In the genomic region with DNA sequence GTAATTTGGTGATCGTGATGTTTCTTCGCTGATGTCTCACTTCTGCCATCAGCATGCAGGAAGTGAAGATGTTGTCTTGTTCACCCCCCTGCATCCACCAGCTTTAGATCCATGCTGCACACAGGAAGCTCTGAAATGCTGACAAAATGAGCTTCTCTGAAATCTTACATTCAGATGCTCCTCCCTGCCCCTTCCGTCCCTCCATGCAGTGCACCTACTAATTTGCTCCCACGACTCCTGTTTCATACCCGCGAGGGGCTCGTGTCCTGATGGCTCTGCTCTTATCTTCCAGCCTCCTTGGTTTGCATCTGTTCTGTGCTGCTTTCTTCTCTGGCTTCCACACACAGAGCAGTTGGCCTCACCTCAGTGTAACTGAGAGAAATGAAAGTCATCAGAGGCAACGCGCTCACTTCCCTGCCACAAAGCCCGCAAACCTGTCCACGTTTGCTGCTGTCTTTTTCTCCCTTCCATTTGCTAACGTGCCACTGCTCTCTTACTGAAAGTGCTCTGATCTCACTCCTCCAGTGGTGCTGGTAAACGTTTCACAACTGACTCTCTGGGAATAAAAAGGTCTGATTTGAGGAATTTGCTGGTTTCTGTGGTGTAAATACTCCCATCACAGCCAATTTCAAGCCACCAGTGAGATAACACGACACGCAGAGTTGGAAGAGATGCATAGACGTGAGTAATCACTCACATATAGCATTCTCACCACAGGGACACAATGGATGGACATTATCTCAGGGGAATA, we compare ENCODE assay signal across 8 cellular contexts. TPM values are rescaled to one million over a fixed set of nuclear protein-coding genes. Genes with fewer than 3 reads are reported as not detected.
DNase-seq lines count a peak whose midpoint lies in the region; TF ChIP-seq lines count a peak whose summit lies in the region.

No MANE protein-coding gene starts in this region.

- DNase-seq in MCF 10A (ENCODE audit: unreplicated experiment) (peak; percentile 30), skeletal muscle cell (ENCODE audit: low read depth) (peak; percentile 9), DMS114 treated with DMSO at 0.1 percent for 48 hours (lab: John Stamatoyannopoulos, UW; ENCODE audit: unreplicated experiment) (no peak), NCI-H2171 (lab: John Stamatoyannopoulos, UW) (no peak), NCI-H1694 treated with DMSO at 0.1 percent for 48 hours (lab: John Stamatoyannopoulos, UW) (no peak), NCI-H82 (lab: John Stamatoyannopoulos, UW) (no peak)

- H3K27me3 Mint-ChIP-seq in T-helper 1 cell treated with Interleukin-12 subunit alpha and Interleukin-12 subunit beta and Interleukin-4 antibody, amounts not matched to agents 30 μg/mL and 1 μg/mL, for 36 hours (ENCODE audit: low read depth), result no peaks in the 10 kb centered on the region
- H3K27me3 Mint-ChIP-seq in MCF 10A (ENCODE audit: insufficient read depth, unreplicated experiment), result peaks cover 24% of the 10 kb centered on the region

- H3K27ac Mint-ChIP-seq in T-helper 1 cell treated with Interleukin-12 subunit alpha and Interleukin-12 subunit beta and Interleukin-4 antibody, amounts not matched to agents 30 μg/mL and 1 μg/mL, for 36 hours, result peak overlapping the region; percentile 98
- no peak overlapping the region for H3K27ac Mint-ChIP-seq in MCF 10A (ENCODE audit: low read depth, unreplicated experiment)

- no peaks in the 10 kb centered on the region for H3K9me3 Mint-ChIP-seq in T-helper 1 cell treated with Interleukin-12 subunit alpha and Interleukin-12 subunit beta and Interleukin-4 antibody, amounts not matched to agents 30 μg/mL and 1 μg/mL, for 36 hours
- H3K9me3 Mint-ChIP-seq in MCF 10A (ENCODE audit: unreplicated experiment), result no peaks in the 10 kb centered on the region

- POLR2A ChIA-PET in MCF 10A (lab: Yijun Ruan, JAX), result no interaction called here

- H3K36me3 Mint-ChIP-seq in T-helper 1 cell treated with Interleukin-12 subunit alpha and Interleukin-12 subunit beta and Interleukin-4 antibody, amounts not matched to agents 30 μg/mL and 1 μg/mL, for 36 hours (ENCODE audit: low read depth), result peaks cover 6% of the 10 kb centered on the region
- no peaks in the 10 kb centered on the region for H3K36me3 Mint-ChIP-seq in MCF 10A (ENCODE audit: insufficient read depth, unreplicated experiment)

- TF ChIP-seq CTCF in MCF 10A (IDR thresholded peaks at IDR 0.05; ENCODE audit: unreplicated experiment), result no peak

- no peak overlapping the region for H3K4me3 ChIP-seq in skeletal muscle cell (ENCODE audit: low read depth, low read length)

- TF ChIP-seq POLR2A in GM19193 (IDR thresholded peaks at IDR 0.05; ENCODE audit: extremely low read depth, insufficient read depth, insufficient read length), result peak; percentile 25

- peak overlapping the region; percentile 94 for H3K4me3 Mint-ChIP-seq in T-helper 1 cell treated with Interleukin-12 subunit alpha and Interleukin-12 subunit beta and Interleukin-4 antibody, amounts not matched to agents 30 μg/mL and 1 μg/mL, for 36 hours
- H3K4me3 Mint-ChIP-seq in MCF 10A (ENCODE audit: unreplicated experiment), result no peak overlapping the region

- BruUV-seq in MCF 10A (replicated peaks; lab: Mats Ljungman, UMichigan), result no TSS peak

- intact Hi-C loops in MCF 10A (cut with micrococcal nuclease), result no loop called here

- CTCF ChIA-PET in MCF 10A (lab: Yijun Ruan, JAX), result interaction anchor here (0.9 kb wide), 1 partner anchor 21 kb away, joined by 3 read pairs; no protein-coding TSS in a partner anchor

- H3K4me1 Mint-ChIP-seq in T-helper 1 cell treated with Interleukin-12 subunit alpha and Interleukin-12 subunit beta and Interleukin-4 antibody, amounts not matched to agents 30 μg/mL and 1 μg/mL, for 36 hours (ENCODE audit: low read depth), result peaks cover 52% of the 10 kb centered on the region
- H3K4me1 Mint-ChIP-seq in MCF 10A (ENCODE audit: insufficient read depth, unreplicated experiment), result peaks cover 26% of the 10 kb centered on the region

RNA-seq across cellular contexts. Expression of a gene that starts 41.0 kb away (rescaled TPM):
- 3.7 and 4.6 TPM in 2 replicates for total RNA-seq in MCF 10A (2022)

Comparison
In these comparisons a context has a peak if more than half of its experiments do, and no peak if none do; other contexts are left out.
1. DNase-seq: peak in MCF 10A (single experiment) and skeletal muscle cell (single experiment); none in DMS114 treated with DMSO at 0.1 percent for 48 hours (single experiment), NCI-H2171 (single experiment), NCI-H1694 treated with DMSO at 0.1 percent for 48 hours (single experiment) and NCI-H82 (single experiment).